ENCODE assay signal across 10 cellular contexts in the genomic region with DNA sequence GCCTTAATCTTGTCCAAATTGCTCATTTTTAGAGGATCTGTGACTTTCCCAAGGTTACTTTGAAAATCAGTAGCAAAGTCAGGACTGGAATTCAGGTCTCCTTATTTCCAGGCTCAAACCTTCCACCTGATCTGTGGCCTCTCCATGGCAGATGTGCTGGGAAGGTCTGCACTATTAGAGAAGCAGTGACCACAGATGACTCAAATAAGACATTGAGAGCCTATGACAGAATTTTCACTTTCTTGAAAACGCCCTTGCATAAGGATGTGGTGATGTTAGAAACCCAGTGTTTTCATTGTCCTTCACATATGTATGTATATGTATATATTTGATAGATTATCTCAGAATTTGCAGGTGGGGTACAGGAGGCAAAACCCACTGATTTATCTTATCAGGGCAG. TPM values are rescaled to one million over a fixed set of nuclear protein-coding genes. Genes with fewer than 3 reads are reported as not detected.
DNase-seq lines count a peak whose midpoint lies in the region; ATAC-seq and TF ChIP-seq lines count a peak whose summit lies in the region.
"Had no signal": no experiment of that assay in that cellular context is flagged by ENCODE, and none has a peak within 500 bp of the region (broad histone marks: within the 10 kb centered on the region; RNA-seq: fewer than 3 reads in every experiment).

No MANE protein-coding gene starts in this region.

- H3K36me3 ChIP-seq in Peyer's patch, result no peaks in the 10 kb centered on the region
- H3K36me3 ChIP-seq in colonic mucosa, result no peaks in the 10 kb centered on the region
- H3K36me3 ChIP-seq: thoracic aorta had no signal

- no peak overlapping the region for H3K9ac ChIP-seq in colonic mucosa (ENCODE audit: low read depth in 2 of 2, low read length in 2 of 2)

- intact Hi-C loops in colonic mucosa (cut with DNase I), result no loop called here

- H3K4me3 ChIP-seq in Peyer's patch (no peak overlapping the region), colonic mucosa (no peak overlapping the region)
- H3K4me3 ChIP-seq: thoracic aorta had no signal

- TF ChIP-seq POLR2A in erythroblast (IDR thresholded peaks at IDR 0.05; ENCODE audit: low read length), result no peak
- TF ChIP-seq POLR2A in Peyer's patch (IDR thresholded peaks at IDR 0.05), result no peak

- H3K9me3 ChIP-seq in Peyer's patch, result no peaks in the 10 kb centered on the region
- H3K9me3 ChIP-seq in colonic mucosa, result no peaks in the 10 kb centered on the region
- H3K9me3 ChIP-seq: thoracic aorta had no signal

- H3K27ac ChIP-seq in Peyer's patch, result no peak overlapping the region
- H3K27ac ChIP-seq in colonic mucosa, result no peak overlapping the region
- H3K27ac ChIP-seq: thoracic aorta had no signal

- TF ChIP-seq CTCF in Peyer's patch (IDR thresholded peaks at IDR 0.05), result no peak
- TF ChIP-seq CTCF in colonic mucosa (IDR thresholded peaks at IDR 0.05), result no peak

- H3K27me3 ChIP-seq in Peyer's patch, result no peaks in the 10 kb centered on the region
- H3K27me3 ChIP-seq in colonic mucosa, result no peaks in the 10 kb centered on the region

- ATAC-seq in GM18907 (IDR thresholded peaks at IDR 0.05; ENCODE audit: unreplicated experiment) (peak; percentile 92), GM21447 (IDR thresholded peaks at IDR 0.05; ENCODE audit: unreplicated experiment) (peak; percentile 92), HG03108 (IDR thresholded peaks at IDR 0.05; ENCODE audit: unreplicated experiment) (peak; percentile 87)

- DNase-seq in erythroblast (lab: John Stamatoyannopoulos, UW) (peak; percentile 48 to 66), NCI-H2081 treated with DMSO at 0.1 percent for 48 hours (lab: John Stamatoyannopoulos, UW) (no peak), Peyer's patch (no peak), islet precursor cell (no peak), colonic mucosa (no peak)
- DNase-seq: SW 1271 had no signal

- H3K4me1 ChIP-seq in Peyer's patch, result peaks cover 0 to 9% (median 0%) of the 10 kb centered on the region in 4 donors
- H3K4me1 ChIP-seq in colonic mucosa, result peaks cover 6% of the 10 kb centered on the region

RNA-seq across cellular contexts. Expression of gene TTC39A, which starts 45.3 kb away (rescaled TPM):
- total RNA-seq in Peyer's patch (10 to 100 TPM; 25.6 to 39.8 (median 30.7) TPM), colonic mucosa (100 to 1,000 TPM in 1 of 2 donors, 10 to 100 TPM in 1; 95.2 to 148 TPM)

RNA-seq across cellular contexts. Expression of gene RNF11, which starts 49.0 kb away (rescaled TPM):
- total RNA-seq in Peyer's patch (100 to 1,000 TPM in 1 of 4 donors, 10 to 100 TPM in 3; 58.6 to 101 (median 75.6) TPM), colonic mucosa (100 to 1,000 TPM in 1 of 2 donors, 10 to 100 TPM in 1; 46.8 to 104 TPM)

Comparison
In these comparisons a context has a peak if more than half of its experiments do, and no peak if none do; other contexts are left out.
1. DNase-seq: peak in erythroblast (2 of 2); none in NCI-H2081 treated with DMSO at 0.1 percent for 48 hours (single experiment), Peyer's patch (0 of 3), islet precursor cell (single experiment) and colonic mucosa (single experiment).
2. Peak in every context shown above with its lines, with median percentiles within 50 percentile points of each other: ATAC-seq.